1 cellular context compared by ENCODE assay signal in genomic region chr5:75481024-75481423, GRCh38.
TF ChIP-seq lines count a peak whose summit lies in the region.

No MANE protein-coding gene starts in this region.

TF ChIP-seq in GM12878, 131 proteins besides CTCF, POLR2A, EP300 and RAD21:
- TF ChIP-seq YY1 (IDR thresholded peaks at IDR 0.05; ENCODE audit: low read depth, low read length) (no peak), JUNB (IDR thresholded peaks at IDR 0.05) (0 out of 2 replicates have a peak, but pooled peaks have one; percentile 9)
